Comparison of ENCODE assay signal across 1 cellular context in the genomic region with DNA sequence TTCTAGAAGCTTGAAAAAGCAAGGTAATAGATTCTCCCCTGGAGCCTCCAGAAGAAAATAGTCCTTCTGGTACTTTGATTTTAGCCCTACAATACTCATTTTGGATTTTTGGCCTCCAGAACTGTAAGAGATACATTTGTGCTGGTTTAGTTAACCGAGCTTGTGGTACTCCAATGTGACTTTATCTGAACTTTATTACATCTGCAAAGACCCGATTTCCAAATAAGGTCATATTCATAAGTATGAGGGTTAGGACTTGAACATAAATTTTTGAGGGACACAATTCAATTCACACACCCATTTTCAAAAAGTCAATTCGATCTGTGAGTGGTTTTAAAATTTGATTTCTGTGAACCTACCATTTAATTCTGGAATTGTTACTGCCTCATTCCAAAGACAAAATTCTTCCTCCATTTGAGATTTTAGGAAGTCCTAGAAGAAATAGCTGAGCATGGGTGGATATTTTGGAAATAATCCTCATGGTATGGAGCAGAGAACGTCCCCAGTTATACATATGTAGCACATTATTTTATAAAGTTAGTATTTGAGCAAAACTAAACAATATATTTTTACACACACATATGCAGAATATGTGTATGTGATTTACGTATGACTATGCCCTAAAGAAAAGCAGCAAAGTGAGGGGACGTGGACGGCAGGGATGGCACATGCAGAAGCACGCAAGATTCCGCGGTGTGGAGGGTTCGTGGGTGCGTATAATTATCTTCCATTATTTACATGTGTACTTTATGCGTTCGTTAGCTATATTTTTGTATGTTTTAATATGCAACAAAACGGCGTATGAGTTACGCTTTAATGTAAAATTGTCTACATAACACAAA.
TF ChIP-seq lines count a peak whose summit lies in the region.

No MANE protein-coding gene starts in this region.

TF ChIP-seq in endothelial cell of umbilical vein, 7 proteins besides CTCF, POLR2A, EP300 and RAD21 (continued from another document):
- TF ChIP-seq EZH2 (IDR thresholded peaks at IDR 0.05; ENCODE audit: borderline replicate concordance, low read depth, low read length, severe bottlenecking) = no peak
